In genomic region chr14:63478024-63478423, GRCh38 we compare ENCODE assay signal across 8 cellular contexts.
DNase-seq lines count a peak whose midpoint lies in the region; ATAC-seq and TF ChIP-seq lines count a peak whose summit lies in the region.

No MANE protein-coding gene starts in this region.

- peak; percentile 80 for ATAC-seq in GM21423 (IDR thresholded peaks at IDR 0.05; ENCODE audit: unreplicated experiment)
- peak; percentile 76 for ATAC-seq in HG03575 (IDR thresholded peaks at IDR 0.05; ENCODE audit: extremely low read depth, insufficient number of reproducible peaks, low FRiP score, unreplicated experiment)

- H3K4me3 ChIP-seq in fibroblast of villous mesenchyme (ENCODE audit: low read depth, low read length): peak overlapping the region; percentile 11

- in situ Hi-C loops in GM13977 (cut with MboI; ENCODE audit: low pct_unique_long_range_greater_than_20kb, low sequenced_read_pairs, unreplicated experiment): no loop called here
- in situ Hi-C loops in G401 (cut with HindIII; ENCODE audit: low sequenced_read_pairs): no loop called here

- TF ChIP-seq CTCF in GM13977 (IDR thresholded peaks at IDR 0.05; ENCODE audit: extremely low read depth, insufficient read depth, missing control alignments) (no peak), fibroblast of villous mesenchyme (IDR thresholded peaks at IDR 0.05; ENCODE audit: insufficient read depth, low read depth, low read length) (no peak)

- DNase-seq in GM13977 (ENCODE audit: low spot score) (peak; percentile 64), fibroblast of villous mesenchyme (ENCODE audit: low read depth) (peak; percentile 44), G401 (ENCODE audit: low spot score) (no peak), activated gamma-delta T cell treated with Interleukin-2 at 50 U/mL for 16 hours (no peak), NCI-H2227 treated with DMSO at 0.1 percent for 48 hours (lab: John Stamatoyannopoulos, UW) (no peak), HuH-7 (ENCODE audit: low spot score) (no peak)

Comparison
In these comparisons a context has a peak if more than half of its experiments do, and no peak if none do; other contexts are left out.
1. DNase-seq: peak in GM13977 (single experiment) and fibroblast of villous mesenchyme (single experiment); none in G401 (single experiment), activated gamma-delta T cell treated with Interleukin-2 at 50 U/mL for 16 hours (single experiment), NCI-H2227 treated with DMSO at 0.1 percent for 48 hours (single experiment) and HuH-7 (single experiment).